Comparison of ENCODE assay signal across 19 cellular contexts in genomic region chr7:85508642-85509429, GRCh38.
DNase-seq lines count a peak whose midpoint lies in the region; TF ChIP-seq lines count a peak whose summit lies in the region.
"Had no signal": no experiment of that assay in that cellular context is flagged by ENCODE, and none has a peak within 500 bp of the region (broad histone marks: within the 10 kb centered on the region; RNA-seq: fewer than 3 reads in every experiment).

No MANE protein-coding gene starts in this region.

- peak overlapping the region; percentile 10 for H4K91ac ChIP-seq in mesenchymal stem cell (ENCODE audit: low read length)

- H3K79me1 ChIP-seq in mesenchymal stem cell (replicated peaks; ENCODE audit: low read length, poor library complexity, severe bottlenecking), result no peaks in the 10 kb centered on the region

- no peak overlapping the region for H3K27ac Mint-ChIP-seq in T-helper 2 cell treated with Interferon-gamma antibody and Interleukin-4, amounts not matched to agents 5 μg/mL and 100 μg/mL, for 36 hours
- no peak overlapping the region for H3K27ac Mint-ChIP-seq in progenitor cell of endocrine pancreas
- H3K27ac Mint-ChIP-seq in activated CD4-positive, alpha-beta T cell treated with anti-CD3 and anti-CD28 coated beads, Interleukin-2, amount 10 ng/mL, durations not matched to agents 24 days and 14 days, result no peak overlapping the region
- H3K27ac Mint-ChIP-seq: activated naive CD4-positive, alpha-beta T cell treated with anti-CD3 and anti-CD28 coated beads for 36 hours; CD4-positive, CD25-positive, alpha-beta regulatory T cell; endodermal cell; stimulated activated effector memory CD8-positive, alpha-beta T cell treated with anti-CD3 and anti-CD28 coated beads, Interleukin-12 subunit alpha, Interleukin-12 subunit beta, amount 100 ng/mL, for 72 hours; WTC11 had no signal

- no peaks in the 10 kb centered on the region for H3K4me1 ChIP-seq in mesenchymal stem cell (ENCODE audit: control insufficient read depth, insufficient read depth, low read depth, low read length)
- H3K4me1 ChIP-seq: uterus had no signal

- no peak overlapping the region for H2AK5ac ChIP-seq in mesenchymal stem cell (ENCODE audit: low read length, severe bottlenecking)

- DNase-seq in EH (ENCODE audit: low read depth), result peak; percentile 96
- DNase-seq in NCI-H226, result peak; percentile 93
- peak; percentile 59 for DNase-seq in dedifferentiated amniotic fluid mesenchymal stem cell (ENCODE audit: extremely low spot score)
- DNase-seq in mesenchymal stem cell, result peak; percentile 92
- DNase-seq in T-helper 2 cell treated with Interferon-gamma antibody and Interleukin-4, amounts not matched to agents 5 μg/mL and 100 μg/mL, for 36 hours (ENCODE audit: low spot score), result no peak
- no peak for DNase-seq in progenitor cell of endocrine pancreas (ENCODE audit: low spot score, unreplicated experiment)
- DNase-seq in activated CD4-positive, alpha-beta T cell treated with anti-CD3 and anti-CD28 coated beads, Interleukin-2, amount 10 ng/mL, durations not matched to agents 24 days and 14 days, result no peak
- DNase-seq in NCI-H2107 (lab: John Stamatoyannopoulos, UW), result no peak
- DNase-seq: activated naive CD4-positive, alpha-beta T cell treated with anti-CD3 and anti-CD28 coated beads for 36 hours; CD4-positive, CD25-positive, alpha-beta regulatory T cell; central memory CD4-positive, alpha-beta T cell; DMS79 treated with DMSO at 0.1 percent for 48 hours; endodermal cell; NCI-H1694; nucleus accumbens; PC-3; uterus had no signal

- peak overlapping the region; percentile 25 to 27 for H2BK12ac ChIP-seq in mesenchymal stem cell (ENCODE audit: low read length in 2 of 2)

- H2BK5ac ChIP-seq in mesenchymal stem cell (ENCODE audit: low read depth, low read length, poor library complexity, severe bottlenecking), result no peak overlapping the region

- peak overlapping the region; percentile 46 to 67 for H3K18ac ChIP-seq in mesenchymal stem cell (ENCODE audit: low read depth in 1 of 2, low read length in 2 of 2)

- no peak overlapping the region for H3K27ac ChIP-seq in mesenchymal stem cell (ENCODE audit: low read length, poor library complexity, severe bottlenecking)
- H3K27ac ChIP-seq: uterus had no signal

- H2BK15ac ChIP-seq in mesenchymal stem cell (ENCODE audit: low read depth, poor library complexity, severe bottlenecking), result no peak overlapping the region

- intact Hi-C loops in activated CD4-positive, alpha-beta T cell treated with anti-CD3 and anti-CD28 coated beads, Interleukin-2, amount 10 ng/mL, durations not matched to agents 24 days and 14 days (cut with micrococcal nuclease), result no loop called here

- H3K36me3 ChIP-seq in mesenchymal stem cell (ENCODE audit: control insufficient read depth in 1 of 2, insufficient read depth in 2 of 2, low read depth in 1 of 2, low read length in 2 of 2), result no peaks in the 10 kb centered on the region
- H3K36me3 ChIP-seq: uterus had no signal

- peak overlapping the region in 1 of 2 experiments; percentile 24 for H3K4ac ChIP-seq in mesenchymal stem cell (ENCODE audit: low read depth in 1 of 2, low read length in 2 of 2)

- no peaks in the 10 kb centered on the region for H3K9me3 Mint-ChIP-seq in T-helper 2 cell treated with Interferon-gamma antibody and Interleukin-4, amounts not matched to agents 5 μg/mL and 100 μg/mL, for 36 hours
- H3K9me3 Mint-ChIP-seq in progenitor cell of endocrine pancreas (ENCODE audit: low read depth), result peaks cover 14% of the 10 kb centered on the region
- no peaks in the 10 kb centered on the region for H3K9me3 Mint-ChIP-seq in activated CD4-positive, alpha-beta T cell treated with anti-CD3 and anti-CD28 coated beads, Interleukin-2, amount 10 ng/mL, durations not matched to agents 24 days and 14 days
- H3K9me3 Mint-ChIP-seq: WTC11 had no signal

- H3K9ac ChIP-seq in mesenchymal stem cell (ENCODE audit: low read length), result no peak overlapping the region

- no peak overlapping the region for H2BK120ac ChIP-seq in mesenchymal stem cell (ENCODE audit: low read depth, low read length)

- WGBS in mesenchymal stem cell, result 53% methylated on average over 3 of the region's 5 CpGs

- H3K4me1 Mint-ChIP-seq in T-helper 2 cell treated with Interferon-gamma antibody and Interleukin-4, amounts not matched to agents 5 μg/mL and 100 μg/mL, for 36 hours (ENCODE audit: low read depth), result no peaks in the 10 kb centered on the region
- H3K4me1 Mint-ChIP-seq in progenitor cell of endocrine pancreas (ENCODE audit: low read depth), result no peaks in the 10 kb centered on the region
- no peaks in the 10 kb centered on the region for H3K4me1 Mint-ChIP-seq in activated CD4-positive, alpha-beta T cell treated with anti-CD3 and anti-CD28 coated beads, Interleukin-2, amount 10 ng/mL, durations not matched to agents 24 days and 14 days
- H3K4me1 Mint-ChIP-seq: CD4-positive, CD25-positive, alpha-beta regulatory T cell; stimulated activated effector memory CD8-positive, alpha-beta T cell treated with anti-CD3 and anti-CD28 coated beads, Interleukin-12 subunit alpha, Interleukin-12 subunit beta, amount 100 ng/mL, for 72 hours had no signal

- TF ChIP-seq CTCF in progenitor cell of endocrine pancreas (IDR thresholded peaks at IDR 0.05; ENCODE audit: unreplicated experiment), result no peak

- no peak overlapping the region for H3K4me3 ChIP-seq in mesenchymal stem cell (ENCODE audit: insufficient read depth in 1 of 2, low read depth in 1 of 2, low read length in 2 of 2)
- H3K4me3 ChIP-seq: uterus had no signal

- peaks cover 4% of the 10 kb centered on the region for H3K9me3 ChIP-seq in mesenchymal stem cell (ENCODE audit: control insufficient read depth, low read length)
- H3K9me3 ChIP-seq: uterus had no signal

- H2AFZ ChIP-seq in mesenchymal stem cell (ENCODE audit: low read depth, low read length), result no peak overlapping the region

- no peaks in the 10 kb centered on the region for H3K36me3 Mint-ChIP-seq in T-helper 2 cell treated with Interferon-gamma antibody and Interleukin-4, amounts not matched to agents 5 μg/mL and 100 μg/mL, for 36 hours (ENCODE audit: low read depth)
- no peaks in the 10 kb centered on the region for H3K36me3 Mint-ChIP-seq in progenitor cell of endocrine pancreas (ENCODE audit: insufficient read depth)
- no peaks in the 10 kb centered on the region for H3K36me3 Mint-ChIP-seq in activated CD4-positive, alpha-beta T cell treated with anti-CD3 and anti-CD28 coated beads, Interleukin-2, amount 10 ng/mL, durations not matched to agents 24 days and 14 days (ENCODE audit: low read depth)
- H3K36me3 Mint-ChIP-seq: CD4-positive, CD25-positive, alpha-beta regulatory T cell; stimulated activated effector memory CD8-positive, alpha-beta T cell treated with anti-CD3 and anti-CD28 coated beads, Interleukin-12 subunit alpha, Interleukin-12 subunit beta, amount 100 ng/mL, for 72 hours; WTC11 had no signal

- no peak overlapping the region for H3K4me3 Mint-ChIP-seq in T-helper 2 cell treated with Interferon-gamma antibody and Interleukin-4, amounts not matched to agents 5 μg/mL and 100 μg/mL, for 36 hours
- H3K4me3 Mint-ChIP-seq in progenitor cell of endocrine pancreas (ENCODE audit: low read depth), result no peak overlapping the region
- H3K4me3 Mint-ChIP-seq in activated CD4-positive, alpha-beta T cell treated with anti-CD3 and anti-CD28 coated beads, Interleukin-2, amount 10 ng/mL, durations not matched to agents 24 days and 14 days, result no peak overlapping the region
- H3K4me3 Mint-ChIP-seq: activated naive CD4-positive, alpha-beta T cell treated with anti-CD3 and anti-CD28 coated beads for 36 hours; CD4-positive, CD25-positive, alpha-beta regulatory T cell; endodermal cell; stimulated activated effector memory CD8-positive, alpha-beta T cell treated with anti-CD3 and anti-CD28 coated beads, Interleukin-12 subunit alpha, Interleukin-12 subunit beta, amount 100 ng/mL, for 72 hours; WTC11 had no signal

- H3K14ac ChIP-seq in mesenchymal stem cell (ENCODE audit: low read length in 2 of 2), result no peak overlapping the region

- H3K27me3 ChIP-seq in mesenchymal stem cell (ENCODE audit: control insufficient read depth in 1 of 2, insufficient read depth in 1 of 2, low read length in 2 of 2), result no peaks in the 10 kb centered on the region
- H3K27me3 ChIP-seq: uterus had no signal

- no peak overlapping the region for H3K4me2 ChIP-seq in mesenchymal stem cell (ENCODE audit: low read length, poor library complexity, severe bottlenecking)

- H3K23ac ChIP-seq in mesenchymal stem cell (ENCODE audit: low read length in 2 of 2), result no peak overlapping the region

- H3K27me3 Mint-ChIP-seq in T-helper 2 cell treated with Interferon-gamma antibody and Interleukin-4, amounts not matched to agents 5 μg/mL and 100 μg/mL, for 36 hours (ENCODE audit: low read depth), result no peaks in the 10 kb centered on the region
- no peaks in the 10 kb centered on the region for H3K27me3 Mint-ChIP-seq in progenitor cell of endocrine pancreas
- no peaks in the 10 kb centered on the region for H3K27me3 Mint-ChIP-seq in activated CD4-positive, alpha-beta T cell treated with anti-CD3 and anti-CD28 coated beads, Interleukin-2, amount 10 ng/mL, durations not matched to agents 24 days and 14 days
- H3K27me3 Mint-ChIP-seq: CD4-positive, CD25-positive, alpha-beta regulatory T cell had no signal

- peak overlapping the region; percentile 40 for H4K8ac ChIP-seq in mesenchymal stem cell (ENCODE audit: low read length)

Comparison
In these comparisons a context has a peak if more than half of its experiments do, and no peak if none do; other contexts are left out.
1. DNase-seq: peak in EH (single experiment), NCI-H226 (single experiment), dedifferentiated amniotic fluid mesenchymal stem cell (single experiment) and mesenchymal stem cell (single experiment); none in T-helper 2 cell treated with Interferon-gamma antibody and Interleukin-4, amounts not matched to agents 5 μg/mL and 100 μg/mL, for 36 hours (single experiment), progenitor cell of endocrine pancreas (single experiment), activated CD4-positive, alpha-beta T cell treated with anti-CD3 and anti-CD28 coated beads, Interleukin-2, amount 10 ng/mL, durations not matched to agents 24 days and 14 days (single experiment) and NCI-H2107 (single experiment).